2 cellular contexts compared by ENCODE assay signal in genomic region chr1:1161078-1161682, GRCh38.
TF ChIP-seq lines count a peak whose summit lies in the region.

No MANE protein-coding gene starts in this region.

TF ChIP-seq in HCT116, 20 proteins besides CTCF, POLR2A, EP300 and RAD21:
- no peak for TF ChIP-seq EZH2 (IDR thresholded peaks at IDR 0.05)
- no peak for TF ChIP-seq FOSL1 (IDR thresholded peaks at IDR 0.05; ENCODE audit: low read depth)
- no peak for TF ChIP-seq SP1 (IDR thresholded peaks at IDR 0.05; ENCODE audit: low read depth)
- TF ChIP-seq ZFX (IDR thresholded peaks at IDR 0.05), result no peak
- no peak for TF ChIP-seq TCF7L2 (IDR thresholded peaks at IDR 0.05; ENCODE audit: borderline replicate concordance, extremely low read depth, insufficient read depth, insufficient read length)
- TF ChIP-seq ZBTB33 (IDR thresholded peaks at IDR 0.05; ENCODE audit: extremely low read depth, insufficient replicate concordance, low read length), result no peak
- no peak for TF ChIP-seq MAX (IDR thresholded peaks at IDR 0.05)
- no peak for TF ChIP-seq EGR1 (IDR thresholded peaks at IDR 0.05; ENCODE audit: low read depth)
- no peak for TF ChIP-seq POLR2AphosphoS5 (IDR thresholded peaks at IDR 0.05; ENCODE audit: low read depth, low read length)
- TF ChIP-seq CEBPB (IDR thresholded peaks at IDR 0.05; ENCODE audit: low read depth), result no peak
- no peak for TF ChIP-seq CBX3 (IDR thresholded peaks at IDR 0.05; ENCODE audit: low read depth)
- TF ChIP-seq REST (IDR thresholded peaks at IDR 0.05; ENCODE audit: low read depth), result no peak
- TF ChIP-seq ATF3 (IDR thresholded peaks at IDR 0.05), result no peak
- TF ChIP-seq ELF1 (IDR thresholded peaks at IDR 0.05; ENCODE audit: borderline replicate concordance, low read depth), result no peak

TF ChIP-seq in K562, 482 proteins besides CTCF, POLR2A, EP300 and RAD21:
- TF ChIP-seq ZBTB7A (IDR thresholded peaks at IDR 0.05; ENCODE audit: borderline replicate concordance, control insufficient read depth, low read depth, low read length), result 0 out of 2 replicates have a peak, but pooled peaks have one; percentile 47
- TF ChIP-seq ILK (tag; IDR thresholded peaks at IDR 0.05; ENCODE audit: borderline replicate concordance, low read depth), result no peak
